In the genomic region with DNA sequence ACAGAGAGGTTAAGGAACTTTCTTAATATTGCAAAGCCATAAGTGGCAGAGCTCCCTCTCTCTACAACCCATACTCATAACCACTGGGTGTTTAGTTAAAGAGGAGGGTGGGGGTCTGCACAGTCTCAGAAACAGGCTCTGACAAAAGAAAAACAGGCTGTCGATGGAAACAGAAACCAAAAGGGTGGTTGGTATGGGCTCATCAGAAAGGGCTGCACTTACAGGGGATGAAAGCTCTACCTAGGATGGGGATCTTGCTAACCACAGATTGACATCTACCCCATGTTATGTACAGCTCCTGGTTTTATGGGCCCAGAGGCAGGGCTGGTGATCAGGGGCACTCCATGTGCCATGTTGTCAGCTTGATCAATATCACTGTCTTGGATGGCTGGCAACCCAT, we compare ENCODE assay signal across 36 cellular contexts.
"Had no signal": no experiment of that assay in that cellular context is flagged by ENCODE, and none has a peak within 500 bp of the region (broad histone marks: within the 10 kb centered on the region; RNA-seq: fewer than 3 reads in every experiment).

No MANE protein-coding gene starts in this region.

- H3K4me3 Mint-ChIP-seq: activated B cell treated with CpG ODN at 0.5 μM for 24 hours; activated CD4-positive, alpha-beta memory T cell treated with anti-CD3 and anti-CD28 coated beads, Interleukin-2, amount 10 ng/mL, durations not matched to agents 7 days and 5 days; activated CD4-positive, alpha-beta T cell treated with anti-CD3 and anti-CD28 coated beads, Interleukin-2, amount 10 ng/mL, durations not matched to agents 7 days and 5 days; activated naive CD4-positive, alpha-beta T cell treated with anti-CD3 and anti-CD28 coated beads for 36 hours; activated naive CD4-positive, alpha-beta T cell treated with anti-CD3 and anti-CD28 coated beads, Interleukin-2, amount 50 U/mL, for 24 hours; activated naive CD8-positive, alpha-beta T cell treated with anti-CD3 and anti-CD28 coated beads for 36 hours; activated naive CD8-positive, alpha-beta T cell treated with anti-CD3 and anti-CD28 coated beads, Interleukin-2, amount 50 U/mL, for 24 hours; activated T-helper 1 cell treated with anti-CD3 and anti-CD28 coated beads, Interleukin-12 subunit alpha, Interleukin-12 subunit beta, Interleukin-2, Interleukin-4 antibody, amounts not matched to agents 30 ng/mL and 10 ng/mL and 1 ng/mL, durations not matched to agents 14 hours and 24 hours and 36 hours; central memory CD8-positive, alpha-beta T cell; dendritic cell treated with granulocyte-macrophage colony-stimulating factor and Interleukin-4, amounts not matched to agents 40 ng/mL and 50 ng/mL, for 4 days; effector memory CD8-positive, alpha-beta T cell; T-helper 17 cell; T-helper 2 cell treated with Interferon-gamma antibody and Interleukin-4, amounts not matched to agents 5 μg/mL and 100 μg/mL, for 36 hours had no signal

- H3K27ac Mint-ChIP-seq: activated B cell treated with CpG ODN at 0.5 μM for 24 hours; activated CD4-positive, alpha-beta memory T cell treated with anti-CD3 and anti-CD28 coated beads, Interleukin-2, amount 10 ng/mL, durations not matched to agents 7 days and 5 days; activated CD4-positive, alpha-beta T cell treated with anti-CD3 and anti-CD28 coated beads, Interleukin-2, amount 10 ng/mL, durations not matched to agents 7 days and 5 days; activated naive CD4-positive, alpha-beta T cell treated with anti-CD3 and anti-CD28 coated beads for 36 hours; activated naive CD4-positive, alpha-beta T cell treated with anti-CD3 and anti-CD28 coated beads, Interleukin-2, amount 50 U/mL, for 24 hours; activated naive CD8-positive, alpha-beta T cell treated with anti-CD3 and anti-CD28 coated beads for 36 hours; activated naive CD8-positive, alpha-beta T cell treated with anti-CD3 and anti-CD28 coated beads, Interleukin-2, amount 50 U/mL, for 24 hours; activated T-helper 1 cell treated with anti-CD3 and anti-CD28 coated beads, Interleukin-12 subunit alpha, Interleukin-12 subunit beta, Interleukin-2, Interleukin-4 antibody, amounts not matched to agents 30 ng/mL and 10 ng/mL and 1 ng/mL, durations not matched to agents 14 hours and 24 hours and 36 hours; activated T-helper 2 cell treated with anti-CD3 and anti-CD28 coated beads, Interferon-gamma antibody, Interleukin-2, Interleukin-4, amounts not matched to agents 10 μg/mL and 5 μg/mL and 100 μg/mL, durations not matched to agents 14 hours and 24 hours and 36 hours; dendritic cell treated with granulocyte-macrophage colony-stimulating factor and Interleukin-4, amounts not matched to agents 40 ng/mL and 50 ng/mL, for 4 days; effector memory CD8-positive, alpha-beta T cell; T-helper 17 cell; T-helper 2 cell treated with Interferon-gamma antibody and Interleukin-4, amounts not matched to agents 5 μg/mL and 100 μg/mL, for 36 hours had no signal

- H3K36me3 Mint-ChIP-seq: activated naive CD4-positive, alpha-beta T cell treated with anti-CD3 and anti-CD28 coated beads, Interleukin-2, amount 50 U/mL, for 24 hours; activated naive CD8-positive, alpha-beta T cell treated with anti-CD3 and anti-CD28 coated beads for 36 hours had no signal

- FAIRE-seq: endometrium, endothelial cell of umbilical vein had no signal

- DNase-seq: activated B cell treated with CpG ODN at 0.5 μM for 24 hours; activated CD4-positive, alpha-beta memory T cell treated with anti-CD3 and anti-CD28 coated beads, Interleukin-2, amount 10 ng/mL, durations not matched to agents 7 days and 5 days; activated CD4-positive, alpha-beta T cell treated with anti-CD3 and anti-CD28 coated beads, Interleukin-2, amount 10 ng/mL, durations not matched to agents 7 days and 5 days; activated CD4-positive, alpha-beta T cell treated with anti-CD3 and anti-CD28 coated beads, Interleukin-2, amount 50 U/mL, for 4 hours; activated CD8-positive, alpha-beta memory T cell treated with anti-CD3 and anti-CD28 coated beads, Interleukin-2, amount 50 U/mL, for 4 hours; activated effector memory CD4-positive, alpha-beta T cell treated with anti-CD3 and anti-CD28 coated beads, Interleukin-2, amount 50 U/mL, for 16 hours; activated naive CD4-positive, alpha-beta T cell treated with anti-CD3 and anti-CD28 coated beads for 36 hours; activated naive CD8-positive, alpha-beta T cell treated with anti-CD3 and anti-CD28 coated beads for 36 hours; activated naive CD8-positive, alpha-beta T cell treated with anti-CD3 and anti-CD28 coated beads, Interleukin-2, amount 50 U/mL, for 24 hours; activated T-cell treated with anti-CD3 and anti-CD28 coated beads, Interleukin-2, amount 50 U/mL, for 1 hour; activated T-cell treated with anti-CD3 and anti-CD28 coated beads, Interleukin-2, amount 50 U/mL, for 48 hours; adrenal gland; amygdala; aorta; body of pancreas; dorsolateral prefrontal cortex; effector CD4-positive, alpha-beta T cell; effector memory CD8-positive, alpha-beta T cell; foreskin fibroblast; glutamatergic neuron; heart left ventricle; T-helper 1 cell; T-helper 17 cell; T1000; WERI-Rb-1 had no signal

- H3K27me3 ChIP-seq: adrenal gland, body of pancreas, cardiac muscle cell, dorsolateral prefrontal cortex had no signal

- H3K9me3 ChIP-seq: adrenal gland, body of pancreas had no signal

- H3K4me3 ChIP-seq: adrenal gland, body of pancreas, cardiac muscle cell, coronary artery, dorsolateral prefrontal cortex, heart left ventricle had no signal

- H3K36me3 ChIP-seq: adrenal gland, cardiac muscle cell, heart left ventricle, WERI-Rb-1 had no signal

- H3K4me1 Mint-ChIP-seq: activated B cell treated with CpG ODN at 0.5 μM for 24 hours; activated CD4-positive, alpha-beta memory T cell treated with anti-CD3 and anti-CD28 coated beads, Interleukin-2, amount 10 ng/mL, durations not matched to agents 7 days and 5 days; activated CD4-positive, alpha-beta T cell treated with anti-CD3 and anti-CD28 coated beads, Interleukin-2, amount 10 ng/mL, durations not matched to agents 7 days and 5 days; activated naive CD4-positive, alpha-beta T cell treated with anti-CD3 and anti-CD28 coated beads, Interleukin-2, amount 50 U/mL, for 24 hours; activated naive CD8-positive, alpha-beta T cell treated with anti-CD3 and anti-CD28 coated beads for 36 hours; activated naive CD8-positive, alpha-beta T cell treated with anti-CD3 and anti-CD28 coated beads, Interleukin-2, amount 50 U/mL, for 24 hours; central memory CD8-positive, alpha-beta T cell; T-helper 17 cell had no signal

- H3K27ac ChIP-seq: adrenal gland, body of pancreas, cardiac muscle cell, coronary artery, dorsolateral prefrontal cortex, epithelial cell of prostate, heart left ventricle, WERI-Rb-1 had no signal

- H3K4me1 ChIP-seq: adrenal gland, body of pancreas, heart left ventricle had no signal

- H3K9me3 Mint-ChIP-seq: activated B cell treated with CpG ODN at 0.5 μM for 24 hours; activated CD4-positive, alpha-beta memory T cell treated with anti-CD3 and anti-CD28 coated beads, Interleukin-2, amount 10 ng/mL, durations not matched to agents 7 days and 5 days; activated CD4-positive, alpha-beta T cell treated with anti-CD3 and anti-CD28 coated beads, Interleukin-2, amount 10 ng/mL, durations not matched to agents 7 days and 5 days; activated naive CD4-positive, alpha-beta T cell treated with anti-CD3 and anti-CD28 coated beads for 36 hours; activated naive CD4-positive, alpha-beta T cell treated with anti-CD3 and anti-CD28 coated beads, Interleukin-2, amount 50 U/mL, for 24 hours; activated naive CD8-positive, alpha-beta T cell treated with anti-CD3 and anti-CD28 coated beads for 36 hours; activated naive CD8-positive, alpha-beta T cell treated with anti-CD3 and anti-CD28 coated beads, Interleukin-2, amount 50 U/mL, for 24 hours; activated T-helper 1 cell treated with anti-CD3 and anti-CD28 coated beads, Interleukin-12 subunit alpha, Interleukin-12 subunit beta, Interleukin-2, Interleukin-4 antibody, amounts not matched to agents 30 ng/mL and 10 ng/mL and 1 ng/mL, durations not matched to agents 14 hours and 24 hours and 36 hours; activated T-helper 2 cell treated with anti-CD3 and anti-CD28 coated beads, Interferon-gamma antibody, Interleukin-2, Interleukin-4, amounts not matched to agents 10 μg/mL and 5 μg/mL and 100 μg/mL, durations not matched to agents 14 hours and 24 hours and 36 hours; central memory CD8-positive, alpha-beta T cell; dendritic cell treated with granulocyte-macrophage colony-stimulating factor and Interleukin-4, amounts not matched to agents 40 ng/mL and 50 ng/mL, for 4 days; effector memory CD8-positive, alpha-beta T cell; T-helper 2 cell treated with Interferon-gamma antibody and Interleukin-4, amounts not matched to agents 5 μg/mL and 100 μg/mL, for 36 hours had no signal
